In genomic region chr6:168571268-168571667, GRCh38 we compare ENCODE assay signal across 4 cellular contexts.
"Had no signal": no experiment of that assay in that cellular context is flagged by ENCODE, and none has a peak within 500 bp of the region (broad histone marks: within the 10 kb centered on the region; RNA-seq: fewer than 3 reads in every experiment).

No MANE protein-coding gene starts in this region.

- ATAC-seq: GM23338 had no signal

- H3K4me3 Mint-ChIP-seq: GM23338, H9 had no signal

- DNase-seq: H9, HCEC 1CT, IMR-90 had no signal

- H3K4me3 ChIP-seq: GM23338 had no signal

- H3K27ac Mint-ChIP-seq: GM23338, H9 had no signal

- H3K9me3 Mint-ChIP-seq: GM23338, H9 had no signal
